1 cellular context compared by ENCODE assay signal in the genomic region with DNA sequence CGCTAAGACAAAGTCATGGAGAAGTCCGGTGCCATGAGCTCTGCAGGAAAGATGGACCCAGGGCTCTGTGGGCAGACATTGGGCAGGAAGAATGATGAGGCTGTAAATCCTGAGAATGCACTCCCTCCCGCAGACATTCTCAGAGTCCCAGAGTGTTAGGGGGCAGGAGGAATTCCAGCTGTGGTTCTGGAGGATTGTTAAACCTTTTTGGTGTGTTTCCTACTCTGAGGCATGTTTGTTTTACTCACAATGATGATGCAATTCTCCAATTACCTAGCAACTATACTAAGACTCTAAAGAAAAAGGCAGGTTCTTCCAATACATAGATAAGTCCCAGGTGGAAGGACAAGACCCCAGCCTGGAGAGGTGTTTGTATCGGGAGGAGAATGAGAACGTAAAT.
TF ChIP-seq lines count a peak whose summit lies in the region.

No MANE protein-coding gene starts in this region.

TF ChIP-seq in H1, 55 proteins besides CTCF, POLR2A, EP300 and RAD21:
- TF ChIP-seq CEBPB (IDR thresholded peaks at IDR 0.05; ENCODE audit: low read depth, low read length) = 0 out of 2 replicates have a peak, but pooled peaks have one; percentile 32
- TF ChIP-seq CBX5 (IDR thresholded peaks at IDR 0.05; ENCODE audit: low read depth, low read length) = no peak
